10 cellular contexts compared by ENCODE assay signal in genomic region chr17:41894791-41895331, GRCh38. TPM values are rescaled to one million over a fixed set of nuclear protein-coding genes. Genes with fewer than 3 reads are reported as not detected.
DNase-seq lines count a peak whose midpoint lies in the region; ATAC-seq, FAIRE-seq and TF ChIP-seq lines count a peak whose summit lies in the region.
"Had no signal": no experiment of that assay in that cellular context is flagged by ENCODE, and none has a peak within 500 bp of the region (broad histone marks: within the 10 kb centered on the region; RNA-seq: fewer than 3 reads in every experiment).

No MANE protein-coding gene starts in this region.

- H3K27ac ChIP-seq in pancreas, result peak overlapping the region in 3 of 4 donors; percentile 26 to 58 (median 53)

- H3K27me3 ChIP-seq in pancreas, result no peaks in the 10 kb centered on the region

- FAIRE-seq in RCC 7860 (lab: Jason Lieb, UNC) (peak; percentile 89), pancreas (lab: Jason Lieb, UNC) (no peak)

- TF ChIP-seq CTCF in pancreas (IDR thresholded peaks at IDR 0.05), result no peak

- H3K4me3 ChIP-seq in pancreas, result no peak overlapping the region

- DNase-seq in AG20443 (ENCODE audit: low spot score) (peak; percentile 77), RCC 7860 (ENCODE audit: low spot score) (peak; percentile 90), fibroblast of the conjunctiva (ENCODE audit: low read depth) (peak; percentile 84), pancreas (no peak), NCI-H526 treated with DMSO at 0.1 percent for 48 hours (lab: John Stamatoyannopoulos, UW) (no peak), DMS 273 treated with DMSO at 0.1 percent for 48 hours (lab: John Stamatoyannopoulos, UW) (no peak)
- DNase-seq: NCI-H2107 had no signal

- intact Hi-C loops in pancreas (cut with DNase I), result no loop called here

- H3K4me1 ChIP-seq in pancreas, result peaks cover 0 to 13% (median 0%) of the 10 kb centered on the region in 3 donors

- peaks cover 11 to 59% (median 35%) of the 10 kb centered on the region in 3 donors for H3K36me3 ChIP-seq in pancreas

- H3K9me3 ChIP-seq in pancreas, result no peaks in the 10 kb centered on the region

- WGBS in pancreas, 2 donors, result 31 to 32% methylated on average over 7 of the region's 7 CpGs

- peak in 3 of 4 donors; percentile 31 to 45 (median 37) for ATAC-seq in pancreas
- ATAC-seq in HG03342 (IDR thresholded peaks at IDR 0.05; ENCODE audit: unreplicated experiment), result no peak
- ATAC-seq in GM19455 (IDR thresholded peaks at IDR 0.05; ENCODE audit: unreplicated experiment), result no peak
- ATAC-seq: activated naive CD4-positive, alpha-beta T cell treated with anti-CD3 and anti-CD28 coated beads, Interleukin-2, amount 50 U/mL, for 72 hours had no signal

RNA-seq across cellular contexts. Expression of gene ACLY, which starts 23.9 kb away (rescaled TPM):
- total RNA-seq in pancreas, result 100 to 1,000 TPM in 1 of 6 donors, 10 to 100 TPM in 5; 38.6 to 101 (median 58.3) TPM
- polyA plus RNA-seq in pancreas, result 10 to 100 TPM; 22.0 to 68.7 TPM

RNA-seq across cellular contexts. Expression of gene KLHL11, which starts 29.6 kb away (rescaled TPM):
- total RNA-seq in pancreas, result 1 to 10 TPM; 4.3 to 7.8 (median 5.8) TPM
- under 1 TPM; 0.61 to 0.75 TPM for polyA plus RNA-seq in pancreas

RNA-seq across cellular contexts. Expression of gene ODAD4, which starts 35.6 kb away (rescaled TPM):
- under 1 TPM; 0.20 to 0.98 (median 0.57) TPM for total RNA-seq in pancreas
- 1 to 10 TPM; 1.2 to 4.1 TPM for polyA plus RNA-seq in pancreas

RNA-seq across cellular contexts. Expression of gene KLHL10, which starts 57.2 kb away (rescaled TPM):
- total RNA-seq in pancreas, result not detected
- polyA plus RNA-seq in pancreas, result under 1 TPM in 1 of 2 donors, not detected in 1; 0.02 TPM

RNA-seq across cellular contexts. Expression of gene NT5C3B, which starts 58.8 kb away (rescaled TPM):
- 10 to 100 TPM; 24.2 to 35.6 (median 27.0) TPM for total RNA-seq in pancreas
- polyA plus RNA-seq in pancreas, result 100 to 1,000 TPM in 1 of 2 donors, 10 to 100 TPM in 1; 89.7 to 102 TPM

Comparison
In these comparisons a context has a peak if more than half of its experiments do, and no peak if none do; other contexts are left out.
1. DNase-seq: peak in AG20443 (single experiment), RCC 7860 (single experiment) and fibroblast of the conjunctiva (single experiment); none in pancreas (0 of 6), NCI-H526 treated with DMSO at 0.1 percent for 48 hours (single experiment) and DMS 273 treated with DMSO at 0.1 percent for 48 hours (single experiment).
2. ATAC-seq: peak in pancreas (3 of 4); none in HG03342 (single experiment) and GM19455 (single experiment).